In the genomic region with DNA sequence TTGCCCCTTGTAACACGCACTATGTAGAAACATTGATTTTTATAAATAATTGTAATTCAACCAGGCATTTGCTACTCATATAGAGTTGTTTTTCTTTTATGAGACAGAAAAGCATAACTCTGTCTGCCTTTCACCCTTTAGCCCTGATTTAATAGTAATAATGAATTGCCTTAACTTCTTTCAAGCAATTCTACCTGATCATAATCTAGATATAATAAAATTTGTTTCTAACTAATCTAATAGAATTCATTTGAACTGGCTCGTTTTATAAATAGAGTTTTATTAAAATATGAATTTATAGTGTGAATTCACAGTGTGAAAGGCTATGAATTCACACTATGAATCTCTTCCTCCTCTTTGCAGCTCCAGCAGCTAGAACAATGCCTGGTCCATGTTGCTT, we compare ENCODE assay signal across 25 cellular contexts.
A peak's percentile ranks its signal among the peaks of the same experiment; 100 is the strongest.
DNase-seq lines count a peak whose midpoint lies in the region; ATAC-seq and TF ChIP-seq lines count a peak whose summit lies in the region.
"Had no signal": no experiment of that assay in that cellular context is flagged by ENCODE, and none has a peak within 500 bp of the region (broad histone marks: within the 10 kb centered on the region; RNA-seq: fewer than 3 reads in every experiment).

No MANE protein-coding gene starts in this region.

- WGBS in SK-N-SH (ENCODE audit: low lambda C conversion rate): 61% methylated on average over 2 of the region's 2 CpGs

- TF ChIP-seq CTCF in SK-N-SH (IDR thresholded peaks at IDR 0.05): no peak

- H3F3A ChIP-seq in SK-N-SH (replicated peaks; ENCODE audit: insufficient read depth): no peaks in the 10 kb centered on the region

- POLR2A ChIA-PET in SK-N-SH (lab: Yijun Ruan, JAX): no interaction called here

- no peak for ATAC-seq in SK-N-SH treated with all-trans-retinoic acid at 6 μM for 48 hours
- ATAC-seq: A549; CD8-positive, alpha-beta T cell had no signal

- no peaks in the 10 kb centered on the region for H4K20me1 ChIP-seq in SK-N-SH (ENCODE audit: insufficient read depth)
- H4K20me1 ChIP-seq: BLaER1; BLaER1 treated with 17β-estradiol and CSF1 and Interleukin-3, amounts not matched to agents 10 nM and 100 nM had no signal

- CTCF ChIA-PET in SK-N-SH (lab: Yijun Ruan, JAX): no interaction called here

- no peaks in the 10 kb centered on the region for H3K9me2 ChIP-seq in SK-N-SH

- H3K4me2 ChIP-seq in SK-N-SH: no peak overlapping the region
- H3K4me2 ChIP-seq: A549; BLaER1; BLaER1 treated with 17β-estradiol and CSF1 and Interleukin-3, amounts not matched to agents 10 nM and 100 nM had no signal

- H3K36me3 ChIP-seq in SK-N-SH (replicated peaks in 1 of 2; ENCODE audit: control insufficient read depth in 1 of 2, insufficient read depth in 2 of 2, low read length in 1 of 2): peaks cover 0 to 10% of the 10 kb centered on the region in 2 experiments
- H3K36me3 ChIP-seq: BE2C; BLaER1; BLaER1 treated with 17β-estradiol and CSF1 and Interleukin-3, amounts not matched to agents 10 nM and 100 nM had no signal

- no peak overlapping the region; a peak in 1 of 4 replicates for H3K27ac ChIP-seq in SK-N-SH (ENCODE audit: low read depth in 2 of 2, low read length in 1 of 2)
- H3K27ac ChIP-seq: 22Rv1; A549; BLaER1; BLaER1 treated with 17β-estradiol and CSF1 and Interleukin-3, amounts not matched to agents 10 nM and 100 nM; C4-2B had no signal

- no peak for TF ChIP-seq EP300 in SK-N-SH (IDR thresholded peaks at IDR 0.05; ENCODE audit: borderline replicate concordance in 1 of 2, low read depth in 1 of 2, low read length in 1 of 2)

- no peak overlapping the region for H3K9ac ChIP-seq in SK-N-SH
- H3K9ac ChIP-seq: BLaER1; BLaER1 treated with 17β-estradiol and CSF1 and Interleukin-3, amounts not matched to agents 10 nM and 100 nM had no signal

- no peaks in the 10 kb centered on the region for H3K9me3 ChIP-seq in SK-N-SH
- H3K9me3 ChIP-seq: A549; BE2C; BLaER1; BLaER1 treated with 17β-estradiol and CSF1 and Interleukin-3, amounts not matched to agents 10 nM and 100 nM; Caco-2 had no signal

- H3K27me3 ChIP-seq in SK-N-SH (ENCODE audit: insufficient read depth): no peaks in the 10 kb centered on the region
- H3K27me3 ChIP-seq: BE2C; BLaER1; BLaER1 treated with 17β-estradiol and CSF1 and Interleukin-3, amounts not matched to agents 10 nM and 100 nM had no signal

- H3K79me2 ChIP-seq in SK-N-SH (ENCODE audit: insufficient read depth): no peaks in the 10 kb centered on the region

- no peak for DNase-seq in SK-N-SH
- DNase-seq: 8988T; ACHN; AML-193; BE2C; C1 segment of cervical spinal cord; Caco-2; Calu3; CD4-positive, alpha-beta memory T cell; CD4-positive, alpha-beta T cell; CD4-positive, CD25-positive, alpha-beta regulatory T cell; CD8-positive, alpha-beta memory T cell; CD8-positive, alpha-beta T cell; COR-L47; DMS 273 treated with DMSO at 0.1 percent for 48 hours; DMS153; DMS53; DND-41; EL had no signal

- H2AFZ ChIP-seq in SK-N-SH (ENCODE audit: low read depth): no peak overlapping the region

- no peak for TF ChIP-seq RAD21 in SK-N-SH (IDR thresholded peaks at IDR 0.05; ENCODE audit: low read length)

- no peak overlapping the region for H3K4me3 ChIP-seq in SK-N-SH (ENCODE audit: low read depth in 2 of 2, low read length in 1 of 2)
- H3K4me3 ChIP-seq: A549; BLaER1; BLaER1 treated with 17β-estradiol and CSF1 and Interleukin-3, amounts not matched to agents 10 nM and 100 nM had no signal

- H3K4me1 ChIP-seq in SK-N-SH (ENCODE audit: control insufficient read depth in 1 of 2, insufficient read depth in 2 of 2, low read depth in 1 of 2, low read length in 1 of 2): no peaks in the 10 kb centered on the region; a peak in 1 of 4 replicates
- H3K4me1 ChIP-seq: A549; BE2C; BLaER1; BLaER1 treated with 17β-estradiol and CSF1 and Interleukin-3, amounts not matched to agents 10 nM and 100 nM; Caco-2 had no signal

TF ChIP-seq in SK-N-SH treated with all-trans-retinoic acid at 6 μM for 48 hours, 23 proteins besides CTCF, POLR2A, EP300 and RAD21 (continues in another document):
- TF ChIP-seq ZNF70 (CRISPR knock-in tag; IDR thresholded peaks at IDR 0.05) (no peak), GLIS3 (CRISPR knock-in tag; IDR thresholded peaks at IDR 0.05) (no peak), TCF4 (CRISPR knock-in tag; IDR thresholded peaks at IDR 0.05; ENCODE audit: borderline replicate concordance) (peak; percentile 56), ISL1 (CRISPR knock-in tag; IDR thresholded peaks at IDR 0.05) (peak; percentile 77), BACH2 (CRISPR knock-in tag; IDR thresholded peaks at IDR 0.05; ENCODE audit: borderline replicate concordance) (no peak), SNAI2 (CRISPR knock-in tag; IDR thresholded peaks at IDR 0.05) (no peak), TOX (CRISPR knock-in tag; IDR thresholded peaks at IDR 0.05; ENCODE audit: borderline replicate concordance) (no peak)
- TF ChIP-seq, protein P1, sequence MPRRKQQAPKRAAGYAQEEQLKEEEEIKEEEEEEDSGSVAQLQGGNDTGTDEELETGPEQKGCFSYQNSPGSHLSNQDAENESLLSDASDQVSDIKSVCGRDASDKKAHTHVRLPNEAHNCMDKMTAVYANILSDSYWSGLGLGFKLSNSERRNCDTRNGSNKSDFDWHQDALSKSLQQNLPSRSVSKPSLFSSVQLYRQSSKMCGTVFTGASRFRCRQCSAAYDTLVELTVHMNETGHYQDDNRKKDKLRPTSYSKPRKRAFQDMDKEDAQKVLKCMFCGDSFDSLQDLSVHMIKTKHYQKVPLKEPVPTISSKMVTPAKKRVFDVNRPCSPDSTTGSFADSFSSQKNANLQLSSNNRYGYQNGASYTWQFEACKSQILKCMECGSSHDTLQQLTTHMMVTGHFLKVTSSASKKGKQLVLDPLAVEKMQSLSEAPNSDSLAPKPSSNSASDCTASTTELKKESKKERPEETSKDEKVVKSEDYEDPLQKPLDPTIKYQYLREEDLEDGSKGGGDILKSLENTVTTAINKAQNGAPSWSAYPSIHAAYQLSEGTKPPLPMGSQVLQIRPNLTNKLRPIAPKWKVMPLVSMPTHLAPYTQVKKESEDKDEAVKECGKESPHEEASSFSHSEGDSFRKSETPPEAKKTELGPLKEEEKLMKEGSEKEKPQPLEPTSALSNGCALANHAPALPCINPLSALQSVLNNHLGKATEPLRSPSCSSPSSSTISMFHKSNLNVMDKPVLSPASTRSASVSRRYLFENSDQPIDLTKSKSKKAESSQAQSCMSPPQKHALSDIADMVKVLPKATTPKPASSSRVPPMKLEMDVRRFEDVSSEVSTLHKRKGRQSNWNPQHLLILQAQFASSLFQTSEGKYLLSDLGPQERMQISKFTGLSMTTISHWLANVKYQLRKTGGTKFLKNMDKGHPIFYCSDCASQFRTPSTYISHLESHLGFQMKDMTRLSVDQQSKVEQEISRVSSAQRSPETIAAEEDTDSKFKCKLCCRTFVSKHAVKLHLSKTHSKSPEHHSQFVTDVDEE (CRISPR knock-in tag; IDR thresholded peaks at IDR 0.05): no peak

TF ChIP-seq in SK-N-SH, 30 proteins besides CTCF, POLR2A, EP300 and RAD21 (continues in another document):
- TF ChIP-seq NRF1 (IDR thresholded peaks at IDR 0.05; ENCODE audit: low read depth, low read length) (no peak), RCOR1 (IDR thresholded peaks at IDR 0.05; ENCODE audit: low read length) (no peak), TCF12 (IDR thresholded peaks at IDR 0.05) (no peak), FOXJ3 (CRISPR knock-in tag; IDR thresholded peaks at IDR 0.05) (no peak), FOXM1 (IDR thresholded peaks at IDR 0.05; ENCODE audit: low read depth) (no peak), EZH2phosphoT487 (IDR thresholded peaks at IDR 0.05; ENCODE audit: borderline replicate concordance, low read depth) (no peak), MXI1 (IDR thresholded peaks at IDR 0.05; ENCODE audit: low read depth, low read length) (no peak)
- TF ChIP-seq, protein P2, sequence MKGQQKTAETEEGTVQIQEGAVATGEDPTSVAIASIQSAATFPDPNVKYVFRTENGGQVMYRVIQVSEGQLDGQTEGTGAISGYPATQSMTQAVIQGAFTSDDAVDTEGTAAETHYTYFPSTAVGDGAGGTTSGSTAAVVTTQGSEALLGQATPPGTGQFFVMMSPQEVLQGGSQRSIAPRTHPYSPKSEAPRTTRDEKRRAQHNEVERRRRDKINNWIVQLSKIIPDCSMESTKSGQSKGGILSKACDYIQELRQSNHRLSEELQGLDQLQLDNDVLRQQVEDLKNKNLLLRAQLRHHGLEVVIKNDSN (IDR thresholded peaks at IDR 0.05; ENCODE audit: borderline replicate concordance, low read depth): no peak
- TF ChIP-seq, protein P3, sequence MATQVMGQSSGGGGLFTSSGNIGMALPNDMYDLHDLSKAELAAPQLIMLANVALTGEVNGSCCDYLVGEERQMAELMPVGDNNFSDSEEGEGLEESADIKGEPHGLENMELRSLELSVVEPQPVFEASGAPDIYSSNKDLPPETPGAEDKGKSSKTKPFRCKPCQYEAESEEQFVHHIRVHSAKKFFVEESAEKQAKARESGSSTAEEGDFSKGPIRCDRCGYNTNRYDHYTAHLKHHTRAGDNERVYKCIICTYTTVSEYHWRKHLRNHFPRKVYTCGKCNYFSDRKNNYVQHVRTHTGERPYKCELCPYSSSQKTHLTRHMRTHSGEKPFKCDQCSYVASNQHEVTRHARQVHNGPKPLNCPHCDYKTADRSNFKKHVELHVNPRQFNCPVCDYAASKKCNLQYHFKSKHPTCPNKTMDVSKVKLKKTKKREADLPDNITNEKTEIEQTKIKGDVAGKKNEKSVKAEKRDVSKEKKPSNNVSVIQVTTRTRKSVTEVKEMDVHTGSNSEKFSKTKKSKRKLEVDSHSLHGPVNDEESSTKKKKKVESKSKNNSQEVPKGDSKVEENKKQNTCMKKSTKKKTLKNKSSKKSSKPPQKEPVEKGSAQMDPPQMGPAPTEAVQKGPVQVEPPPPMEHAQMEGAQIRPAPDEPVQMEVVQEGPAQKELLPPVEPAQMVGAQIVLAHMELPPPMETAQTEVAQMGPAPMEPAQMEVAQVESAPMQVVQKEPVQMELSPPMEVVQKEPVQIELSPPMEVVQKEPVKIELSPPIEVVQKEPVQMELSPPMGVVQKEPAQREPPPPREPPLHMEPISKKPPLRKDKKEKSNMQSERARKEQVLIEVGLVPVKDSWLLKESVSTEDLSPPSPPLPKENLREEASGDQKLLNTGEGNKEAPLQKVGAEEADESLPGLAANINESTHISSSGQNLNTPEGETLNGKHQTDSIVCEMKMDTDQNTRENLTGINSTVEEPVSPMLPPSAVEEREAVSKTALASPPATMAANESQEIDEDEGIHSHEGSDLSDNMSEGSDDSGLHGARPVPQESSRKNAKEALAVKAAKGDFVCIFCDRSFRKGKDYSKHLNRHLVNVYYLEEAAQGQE (IDR thresholded peaks at IDR 0.05; ENCODE audit: low read depth, low read length): no peak
- TF ChIP-seq, protein P4, sequence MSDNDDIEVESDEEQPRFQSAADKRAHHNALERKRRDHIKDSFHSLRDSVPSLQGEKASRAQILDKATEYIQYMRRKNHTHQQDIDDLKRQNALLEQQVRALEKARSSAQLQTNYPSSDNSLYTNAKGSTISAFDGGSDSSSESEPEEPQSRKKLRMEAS (IDR thresholded peaks at IDR 0.05; ENCODE audit: low read depth): no peak
